Comparison of ENCODE assay signal across 8 cellular contexts in genomic region chr5:134905246-134905996, GRCh38. TPM values are rescaled to one million over a fixed set of nuclear protein-coding genes. Genes with fewer than 3 reads are reported as not detected.
DNase-seq lines count a peak whose midpoint lies in the region; ATAC-seq, FAIRE-seq and TF ChIP-seq lines count a peak whose summit lies in the region.

No MANE protein-coding gene starts in this region.

- peak overlapping the region; percentile 92 for H3K27ac ChIP-seq in ACC112 (ENCODE audit: low read depth, low read length)

- no peaks in the 10 kb centered on the region for H3K79me2 ChIP-seq in ACC112 (ENCODE audit: control insufficient read depth, insufficient read depth, low read length, unreplicated experiment)

- peak; percentile 23 for ATAC-seq in HG03045 (IDR thresholded peaks at IDR 0.05; ENCODE audit: unreplicated experiment)

- no peaks in the 10 kb centered on the region for H3K27me3 ChIP-seq in ACC112 (ENCODE audit: insufficient read depth, low read length)

- peak; percentile 22 for DNase-seq in GM18507 (ENCODE audit: extremely low spot score, insufficient read length, low read depth)
- peak; percentile 77 for DNase-seq in NCI-H2196 (lab: John Stamatoyannopoulos, UW; ENCODE audit: unreplicated experiment)
- DNase-seq in activated CD4-positive, CD25-positive, alpha-beta regulatory T cell treated with anti-CD3 and anti-CD28 coated beads, Interleukin-2, amount 50 U/mL, for 72 hours, result peak; percentile 46
- no peak for DNase-seq in chondrocyte (ENCODE audit: low spot score)
- DNase-seq in left kidney (ENCODE audit: low read depth, low spot score), result peak; percentile 86
- DNase-seq in stimulated activated CD4-positive, alpha-beta T cell treated with anti-CD3 and anti-CD28 coated beads, Interleukin-2, amount 100 ng/mL, for 24 hours, result peak; percentile 63 to 68

- peaks cover 10% of the 10 kb centered on the region for H3K4me1 ChIP-seq in ACC112 (ENCODE audit: control insufficient read depth, insufficient read depth, low read length, unreplicated experiment)

- H3K4me3 ChIP-seq in ACC112 (ENCODE audit: low read depth, low read length), result peak overlapping the region; percentile 92

- H3K36me3 Mint-ChIP-seq in chondrocyte (ENCODE audit: low read depth), result peaks cover 1% of the 10 kb centered on the region

- H3K27me3 Mint-ChIP-seq in chondrocyte (ENCODE audit: low read depth), result no peaks in the 10 kb centered on the region

- H3K4me1 Mint-ChIP-seq in chondrocyte (ENCODE audit: low read depth), result peaks cover 7% of the 10 kb centered on the region

- H3K27ac Mint-ChIP-seq in chondrocyte (ENCODE audit: unreplicated experiment), result peak overlapping the region; percentile 96

- peak overlapping the region; percentile 88 for H3K4me3 Mint-ChIP-seq in chondrocyte (ENCODE audit: unreplicated experiment)

- peak; percentile 84 for FAIRE-seq in GM18507 (lab: Jason Lieb, UNC)

- TF ChIP-seq CTCF in chondrocyte (IDR thresholded peaks at IDR 0.05), result peak; percentile 96

- H3K36me3 ChIP-seq in ACC112 (ENCODE audit: insufficient read depth, low read length), result no peaks in the 10 kb centered on the region

- H2AFZ ChIP-seq in ACC112 (ENCODE audit: low read length, unreplicated experiment), result peak overlapping the region; percentile 78

- no peaks in the 10 kb centered on the region for H3K9me3 Mint-ChIP-seq in chondrocyte (ENCODE audit: low read depth)

RNA-seq across cellular contexts. Expression of gene PCBD2, which starts 0.5 kb away (rescaled TPM):
- total RNA-seq in chondrocyte, result 8.3 to 9.0 TPM (median 8.8 TPM) in 3 replicates

RNA-seq across cellular contexts. Expression of gene TXNDC15, which starts 31.2 kb away (rescaled TPM):
- 73.0 to 102 TPM (median 79.9 TPM) in 3 replicates for total RNA-seq in chondrocyte

RNA-seq across cellular contexts. Expression of gene C5orf24, which starts 59.7 kb away (rescaled TPM):
- total RNA-seq in chondrocyte, result 98.7 to 121 TPM (median 109 TPM) in 3 replicates
